In genomic region chr14:23056257-23056955, GRCh38 we compare ENCODE assay signal across 9 cellular contexts. TPM values are rescaled to one million over a fixed set of nuclear protein-coding genes. Genes with fewer than 3 reads are reported as not detected.
DNase-seq lines count a peak whose midpoint lies in the region; ATAC-seq and TF ChIP-seq lines count a peak whose summit lies in the region.
"Had no signal": no experiment of that assay in that cellular context is flagged by ENCODE, and none has a peak within 500 bp of the region (broad histone marks: within the 10 kb centered on the region; RNA-seq: fewer than 3 reads in every experiment).

No MANE protein-coding gene starts in this region.

- intact Hi-C loops in breast epithelium (cut with DNase I; ENCODE audit: low total_unique reads): no loop called here
- intact Hi-C loops in left colon (cut with DNase I, micrococcal nuclease): loop anchor here (2.0 to 5.0 kb wide), 2 partner anchors 69 to 70 kb away; no protein-coding TSS in a partner anchor

- TF ChIP-seq POLR2A in breast epithelium (IDR thresholded peaks at IDR 0.05): no peak

- ATAC-seq in HG02884 (IDR thresholded peaks at IDR 0.05; ENCODE audit: unreplicated experiment) (peak; percentile 43), left colon (peak; percentile 60)

- H3K4me3 ChIP-seq in GM12875 (ENCODE audit: low read depth, low read length) (no peak overlapping the region), breast epithelium (peak overlapping the region; percentile 63 to 78 (median 74))

- peak; percentile 94 for TF ChIP-seq CTCF in GM12875 (IDR thresholded peaks at IDR 0.05; ENCODE audit: borderline replicate concordance, insufficient read depth, low read depth, low read length)
- peak in 2 of 3 donors; percentile 38 to 44 for TF ChIP-seq CTCF in breast epithelium (IDR thresholded peaks at IDR 0.05)

- H3K4me1 ChIP-seq in breast epithelium: peaks cover 0 to 9% of the 10 kb centered on the region in 2 donors

- no peaks in the 10 kb centered on the region for H3K27me3 ChIP-seq in breast epithelium

- DNase-seq in SW480 (ENCODE audit: low spot score): peak; percentile 78
- DNase-seq in breast epithelium (ENCODE audit: low spot score in 2 of 2): no peak
- peak; percentile 62 to 80 for DNase-seq in left colon
- DNase-seq in stimulated activated CD4-positive, alpha-beta T cell treated with anti-CD3 and anti-CD28 coated beads, Interleukin-4, amount 100 ng/mL, for 24 hours: peak; percentile 72
- no peak for DNase-seq in UCSD-AML1 (lab: John Stamatoyannopoulos, UW; ENCODE audit: unreplicated experiment)
- no peak for DNase-seq in caudate nucleus (lab: John Stamatoyannopoulos, UW)

- peaks cover 9% of the 10 kb centered on the region for H3K36me3 ChIP-seq in breast epithelium

- H3K27ac ChIP-seq in breast epithelium (no peak overlapping the region), caudate nucleus (ENCODE audit: low read depth, low read length) (no peak overlapping the region)

- no peaks in the 10 kb centered on the region for H3K9me3 ChIP-seq in breast epithelium

RNA-seq across cellular contexts. Expression of gene CDH24, which starts 0.9 kb away (rescaled TPM):
- total RNA-seq in breast epithelium: 1 to 10 TPM; 2.2 to 5.2 (median 3.2) TPM
- 1 to 10 TPM; 3.7 to 5.1 TPM for total RNA-seq in left colon

RNA-seq across cellular contexts. Expression of gene PSMB11, which starts 14.4 kb away (rescaled TPM):
- not detected for total RNA-seq in breast epithelium
- not detected for total RNA-seq in left colon
- total RNA-seq: mononuclear cell had no signal

RNA-seq across cellular contexts. Expression of gene PSMB5, which starts 21.7 kb away (rescaled TPM):
- 100 to 1,000 TPM; 120 to 144 (median 129) TPM for total RNA-seq in breast epithelium
- total RNA-seq in left colon: 10 to 100 TPM; 77.9 to 80.6 TPM

RNA-seq across cellular contexts. Expression of gene ACIN1, which starts 38.5 kb away (rescaled TPM):
- total RNA-seq in breast epithelium (100 to 1,000 TPM; 106 to 151 (median 145) TPM), left colon (100 to 1,000 TPM; 110 to 119 TPM)

RNA-seq across cellular contexts. Expression of gene C14orf119, which starts 38.9 kb away (rescaled TPM):
- total RNA-seq in breast epithelium (10 to 100 TPM; 29.6 to 34.4 (median 32.8) TPM), left colon (10 to 100 TPM; 47.0 to 53.8 TPM)

Comparison
In these comparisons a context has a peak if more than half of its experiments do, and no peak if none do; other contexts are left out.
1. DNase-seq: peak in SW480 (single experiment), left colon (2 of 2) and stimulated activated CD4-positive, alpha-beta T cell treated with anti-CD3 and anti-CD28 coated beads, Interleukin-4, amount 100 ng/mL, for 24 hours (single experiment); none in breast epithelium (0 of 2), UCSD-AML1 (single experiment) and caudate nucleus (0 of 61).